Comparison of ENCODE assay signal across 10 cellular contexts in the genomic region with DNA sequence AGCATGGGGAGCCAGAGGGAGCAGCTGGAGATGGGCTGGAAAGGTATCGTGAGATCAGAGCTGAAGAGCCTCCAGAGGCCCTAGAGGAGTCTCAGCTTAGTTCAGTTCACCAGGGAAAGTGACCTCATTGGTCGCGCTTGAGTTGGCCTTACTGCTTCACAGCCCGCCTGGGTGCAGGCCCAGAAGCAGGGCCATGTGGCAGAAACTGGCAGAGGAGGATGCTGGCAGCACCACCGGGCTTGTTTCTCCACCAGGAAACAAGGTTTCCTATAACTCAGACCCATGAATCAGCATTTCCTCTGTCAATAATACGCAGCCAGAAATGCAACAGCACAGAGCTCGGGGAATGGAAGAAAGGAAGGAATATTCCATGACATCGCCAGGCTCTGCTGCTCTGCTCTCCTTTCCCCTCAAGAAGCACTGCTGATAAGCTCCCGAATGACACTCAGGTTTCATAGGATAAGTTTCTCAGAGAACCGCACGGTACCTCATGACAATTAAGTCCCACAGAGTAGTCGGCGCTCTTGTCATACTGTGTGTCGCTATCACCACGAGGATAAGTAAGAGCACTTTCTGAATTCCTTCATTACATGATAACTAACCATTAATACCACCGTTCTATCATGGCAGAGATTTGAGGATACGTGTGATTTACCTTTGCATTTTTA.
DNase-seq lines count a peak whose midpoint lies in the region; ATAC-seq and TF ChIP-seq lines count a peak whose summit lies in the region.
"Had no signal": no experiment of that assay in that cellular context is flagged by ENCODE, and none has a peak within 500 bp of the region (broad histone marks: within the 10 kb centered on the region; RNA-seq: fewer than 3 reads in every experiment).

No MANE protein-coding gene starts in this region.

- peaks cover 18% of the 10 kb centered on the region for H3K4me1 Mint-ChIP-seq in WTC11
- H3K4me1 Mint-ChIP-seq: brain had no signal

- no peaks in the 10 kb centered on the region for H3K79me1 ChIP-seq in neuronal stem cell (ENCODE audit: low read depth, low read length)

- no peak overlapping the region for H3K4me3 Mint-ChIP-seq in WTC11
- H3K4me3 Mint-ChIP-seq: brain had no signal

- WGBS in neuronal stem cell (ENCODE audit: extremely low coverage in 2 of 2, insufficient read length in 2 of 2, insufficient replicate concordance in 1 of 2), 2 donors: no CpG with 5 or more reads among the region's 17 CpGs

- H3K9me3 Mint-ChIP-seq in WTC11: peaks cover 17% of the 10 kb centered on the region

- peak overlapping the region; percentile 10 for H2AK5ac ChIP-seq in neuronal stem cell (ENCODE audit: low read depth, low read length)

- no peak overlapping the region for H3K14ac ChIP-seq in neuronal stem cell (ENCODE audit: low read length)

- no peak overlapping the region for H2BK5ac ChIP-seq in neuronal stem cell (ENCODE audit: low read length)

- no peak overlapping the region for H3K4me3 ChIP-seq in neuronal stem cell (ENCODE audit: low read length in 2 of 2)

- no peak for TF ChIP-seq CTCF in WTC11 (IDR thresholded peaks at IDR 0.05)

- peaks cover 0 to 11% of the 10 kb centered on the region in 2 donors for H3K4me1 ChIP-seq in neuronal stem cell (ENCODE audit: control insufficient read depth in 2 of 2, insufficient read depth in 1 of 2, low read depth in 1 of 2, low read length in 2 of 2)

- peaks cover 10% of the 10 kb centered on the region for H3K36me3 Mint-ChIP-seq in WTC11
- H3K36me3 Mint-ChIP-seq: brain had no signal

- H3K9ac ChIP-seq in neuronal stem cell (ENCODE audit: low read depth, low read length, poor library complexity): no peak overlapping the region

- H3K18ac ChIP-seq in neuronal stem cell (ENCODE audit: low read length): peak overlapping the region; percentile 74

- H3K27ac ChIP-seq in neuronal stem cell (replicated peaks; ENCODE audit: low read length): no peak overlapping the region

- H3K9me3 ChIP-seq in neuronal stem cell (replicated peaks in 1 of 2; ENCODE audit: control insufficient read depth in 2 of 2, insufficient read depth in 1 of 2, low read depth in 1 of 2, low read length in 2 of 2): peaks cover 0 to 1% of the 10 kb centered on the region in 2 donors

- H3K27me3 ChIP-seq in neuronal stem cell (ENCODE audit: control insufficient read depth in 3 of 3, insufficient read depth in 3 of 3, low read depth in 1 of 3, low read length in 3 of 3): no peaks in the 10 kb centered on the region

- no peak overlapping the region for H3K4ac ChIP-seq in neuronal stem cell (ENCODE audit: low read length)

- H3K27me3 Mint-ChIP-seq in WTC11 (ENCODE audit: low read depth): no peaks in the 10 kb centered on the region

- no peak overlapping the region for H2BK120ac ChIP-seq in neuronal stem cell (ENCODE audit: low read depth, low read length)

- H3K4me2 ChIP-seq in neuronal stem cell (ENCODE audit: insufficient read depth, low read length, poor library complexity, severe bottlenecking): no peak overlapping the region

- H3K27ac Mint-ChIP-seq in WTC11: no peak overlapping the region
- H3K27ac Mint-ChIP-seq: brain had no signal

- peak; percentile 58 for ATAC-seq in esophagus mucosa
- no peak for ATAC-seq in WTC11

- no peaks in the 10 kb centered on the region for H3K36me3 ChIP-seq in neuronal stem cell (replicated peaks in 1 of 2; ENCODE audit: control insufficient read depth in 2 of 2, insufficient read depth in 2 of 2, low read length in 2 of 2)

- DNase-seq in DMS79 treated with DMSO at 0.1 percent for 48 hours (lab: John Stamatoyannopoulos, UW) (peak; percentile 92), NCI-H2196 (lab: John Stamatoyannopoulos, UW; ENCODE audit: unreplicated experiment) (peak; percentile 96), neuronal stem cell (ENCODE audit: low spot score) (no peak), NOMO-1 treated with dmso at 0.1 percent for 144 hours (lab: John Stamatoyannopoulos, UW; ENCODE audit: unreplicated experiment) (no peak), NCI-H524 treated with DMSO at 0.1 percent for 48 hours (lab: John Stamatoyannopoulos, UW) (no peak), T1000 (lab: John Stamatoyannopoulos, UW) (no peak), WTC11 (ENCODE audit: low spot score) (no peak)
- DNase-seq: activated CD4-positive, alpha-beta T cell treated with anti-CD3 and anti-CD28 coated beads for 4 hours had no signal

- H2AFZ ChIP-seq in neuronal stem cell (ENCODE audit: low read length): no peak overlapping the region

- CTCF ChIA-PET in WTC11 (lab: Charles Lee): interaction anchor here (0.5 kb wide), 1 partner anchor 59 kb away, joined by 3 read pairs; no protein-coding TSS in a partner anchor

- no peak overlapping the region for H4K91ac ChIP-seq in neuronal stem cell (ENCODE audit: low read depth, low read length, poor library complexity)

- no peak overlapping the region for H3K23ac ChIP-seq in neuronal stem cell (ENCODE audit: low read depth, low read length, poor library complexity)

- no peak overlapping the region for H2BK12ac ChIP-seq in neuronal stem cell (ENCODE audit: low read length)

- H4K8ac ChIP-seq in neuronal stem cell (ENCODE audit: low read depth, low read length): no peak overlapping the region

- POLR2A ChIA-PET in WTC11 (lab: Charles Lee): interaction anchor here (0.9 kb wide), 1 partner anchor 17 kb away, joined by 3 read pairs; no protein-coding TSS in a partner anchor

- H2BK15ac ChIP-seq in neuronal stem cell (ENCODE audit: low read length): no peak overlapping the region

TF ChIP-seq in WTC11, 78 proteins besides CTCF, POLR2A, EP300 and RAD21:
- TF ChIP-seq GRHL2 (CRISPR knock-in tag; IDR thresholded peaks at IDR 0.05; ENCODE audit: insufficient replicate concordance, severe bottlenecking): no peak
- no peak for TF ChIP-seq JUN (CRISPR knock-in tag; IDR thresholded peaks at IDR 0.05)
- TF ChIP-seq CREB1 (CRISPR knock-in tag; IDR thresholded peaks at IDR 0.05): no peak
TF ChIP-seq in WTC11: peak in this region for 0.

Comparison
In these comparisons a context has a peak if more than half of its experiments do, and no peak if none do; other contexts are left out.
1. DNase-seq: peak in DMS79 treated with DMSO at 0.1 percent for 48 hours (single experiment) and NCI-H2196 (single experiment); none in neuronal stem cell (single experiment), NOMO-1 treated with dmso at 0.1 percent for 144 hours (single experiment), NCI-H524 treated with DMSO at 0.1 percent for 48 hours (single experiment), T1000 (single experiment) and WTC11 (single experiment).